Comparison of ENCODE assay signal across 8 cellular contexts in the genomic region with DNA sequence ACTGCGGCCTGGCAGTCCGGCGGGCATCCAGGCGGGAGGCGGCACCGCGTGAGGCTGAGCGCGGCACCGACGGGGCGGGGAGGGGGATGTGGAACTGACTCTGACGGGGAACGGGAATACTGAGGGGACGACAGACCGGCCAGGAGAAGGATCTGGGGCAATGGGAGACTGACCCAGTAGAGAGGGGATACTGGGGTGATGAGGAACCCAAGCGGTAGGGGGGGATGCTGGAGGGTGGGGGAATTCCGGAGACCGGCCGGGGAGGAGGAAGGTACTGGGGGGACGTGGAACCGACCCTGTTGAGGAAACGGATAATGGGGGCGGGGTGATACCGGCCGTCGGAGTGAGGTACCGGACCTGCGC. TPM values are rescaled to one million over a fixed set of nuclear protein-coding genes. Genes with fewer than 3 reads are reported as not detected.
DNase-seq lines count a peak whose midpoint lies in the region; ATAC-seq and TF ChIP-seq lines count a peak whose summit lies in the region.

No MANE protein-coding gene starts in this region.

- POLR2A ChIA-PET in SK-N-SH (lab: Yijun Ruan, JAX) = interaction anchor here (0.9 to 1.3 kb wide), 2 partner anchors 19 to 344 kb away, joined by 4 to 6 read pairs; a partner anchor contains a TSS
- POLR2A ChIA-PET in IMR-90 (lab: Charles Lee; ENCODE audit: unreplicated experiment) = no interaction called here

- 0% methylated on average over 19 of the region's 29 CpGs for WGBS in SK-N-SH (ENCODE audit: low lambda C conversion rate)
- 0% methylated on average over 1 of the region's 29 CpGs; no CpG with 5 or more reads in 1 of the 2 experiments for WGBS in IMR-90 (ENCODE audit: extremely low coverage in 2 of 2, insufficient read length in 1 of 2), 2 experiments
- 0 to 1% (median 0%) methylated on average over 22 to 29 of the region's 29 CpGs for WGBS in psoas muscle, 3 donors

- TF ChIP-seq EP300 in SK-N-SH (IDR thresholded peaks at IDR 0.05; ENCODE audit: borderline replicate concordance in 1 of 2, low read depth in 1 of 2, low read length in 1 of 2) = no peak

- H2BK120ac ChIP-seq in IMR-90 (ENCODE audit: low read depth, low read length) = peak overlapping the region; percentile 59

- H2AK9ac ChIP-seq in IMR-90 (replicated peaks; ENCODE audit: low read depth, low read length, poor library complexity) = peak overlapping the region; percentile 99

- CTCF ChIA-PET in SK-N-SH (lab: Yijun Ruan, JAX) (interaction anchor here (0.6 to 2.6 kb wide), 4 partner anchors 11 to 121 kb away, joined by 3 to 13 read pairs (median 8); no protein-coding TSS in a partner anchor), IMR-90 (lab: Yijun Ruan, JAX) (no interaction called here)

- H3K4me1 ChIP-seq in SK-N-SH (ENCODE audit: control insufficient read depth in 1 of 2, insufficient read depth in 2 of 2, low read depth in 1 of 2, low read length in 1 of 2) (peaks cover 0 to 27% of the 10 kb centered on the region in 2 experiments; a peak in 2 of 4 replicates), IMR-90 (ENCODE audit: control insufficient read depth, insufficient read depth, low read length) (peaks cover 14% of the 10 kb centered on the region), psoas muscle (peaks cover 27% of the 10 kb centered on the region)

- peak overlapping the region; percentile 70 to 90; a peak in 3 of 4 replicates for H4K8ac ChIP-seq in IMR-90 (ENCODE audit: low read depth in 2 of 2, low read length in 2 of 2)

- no peaks in the 10 kb centered on the region for H3K27me3 Mint-ChIP-seq in activated T-helper 1 cell treated with anti-CD3 and anti-CD28 coated beads, Interleukin-12 subunit alpha, Interleukin-12 subunit beta, Interleukin-2, Interleukin-4 antibody, amounts not matched to agents 30 ng/mL and 10 ng/mL and 1 ng/mL, durations not matched to agents 14 hours and 24 hours and 36 hours (ENCODE audit: insufficient read depth)

- H3K27me3 ChIP-seq in SK-N-SH (ENCODE audit: insufficient read depth) (no peaks in the 10 kb centered on the region), IMR-90 (ENCODE audit: control insufficient read depth, insufficient read depth, low read length) (no peaks in the 10 kb centered on the region), psoas muscle (ENCODE audit: insufficient read depth in 3 of 3, low read length in 2 of 3) (no peaks in the 10 kb centered on the region)

- no peaks in the 10 kb centered on the region for H3K9me2 ChIP-seq in SK-N-SH

- H3K79me2 ChIP-seq in SK-N-SH (ENCODE audit: insufficient read depth) = peaks cover 72% of the 10 kb centered on the region

- H3K4me3 ChIP-seq in SK-N-SH (ENCODE audit: low read depth in 2 of 2, low read length in 1 of 2) (peak overlapping the region; percentile 88 to 94), IMR-90 (ENCODE audit: insufficient read depth, low read depth, low read length) (peak overlapping the region; percentile 79), psoas muscle (peak overlapping the region; percentile 99)

- H3K4ac ChIP-seq in IMR-90 (ENCODE audit: low read depth, low read length) = peak overlapping the region; percentile 92

- peak overlapping the region; percentile 92 for H3K14ac ChIP-seq in IMR-90 (replicated peaks; ENCODE audit: low read depth, low read length)

- peak overlapping the region; percentile 74 for H3K4me2 ChIP-seq in SK-N-SH
- H3K4me2 ChIP-seq in IMR-90 (ENCODE audit: low read depth, low read length) = peak overlapping the region; percentile 88

- dilution Hi-C loops in IMR-90 (cut with HindIII; ENCODE audit: low sequenced_read_pairs, unreplicated experiment) = no loop called here

- peak overlapping the region; percentile 24; the same call in 1 of the 2 replicates for H4K5ac ChIP-seq in IMR-90 (ENCODE audit: low read depth, low read length)

- peaks cover 11% of the 10 kb centered on the region for H3K9me1 ChIP-seq in IMR-90 (ENCODE audit: insufficient read depth, low read length)

- BruUV-seq in IMR-90 (replicated peaks; lab: Mats Ljungman, UMichigan) = no TSS peak

- peak overlapping the region; percentile 97 for H3K23ac ChIP-seq in IMR-90 (ENCODE audit: low read depth, low read length)

- H3K36me3 ChIP-seq in SK-N-SH (replicated peaks in 1 of 2; ENCODE audit: control insufficient read depth in 1 of 2, insufficient read depth in 2 of 2, low read length in 1 of 2) (peaks cover 10 to 16% of the 10 kb centered on the region in 2 experiments), IMR-90 (ENCODE audit: control insufficient read depth, insufficient read depth, low read length) (peaks cover 6% of the 10 kb centered on the region), psoas muscle (ENCODE audit: insufficient read depth in 1 of 2, low read depth in 1 of 2) (peaks cover 0 to 14% of the 10 kb centered on the region in 2 donors)

- peaks cover 15% of the 10 kb centered on the region for H3F3A ChIP-seq in SK-N-SH (replicated peaks; ENCODE audit: insufficient read depth)

- peaks cover 24% of the 10 kb centered on the region for H3K36me3 Mint-ChIP-seq in activated T-helper 1 cell treated with anti-CD3 and anti-CD28 coated beads, Interleukin-12 subunit alpha, Interleukin-12 subunit beta, Interleukin-2, Interleukin-4 antibody, amounts not matched to agents 30 ng/mL and 10 ng/mL and 1 ng/mL, durations not matched to agents 14 hours and 24 hours and 36 hours (ENCODE audit: low read depth)

- peak overlapping the region; percentile 70 for H3K56ac ChIP-seq in IMR-90 (ENCODE audit: extremely low read depth, insufficient read depth, low read length)

- peak overlapping the region; percentile 88 for H3K27ac Mint-ChIP-seq in activated T-helper 1 cell treated with anti-CD3 and anti-CD28 coated beads, Interleukin-12 subunit alpha, Interleukin-12 subunit beta, Interleukin-2, Interleukin-4 antibody, amounts not matched to agents 30 ng/mL and 10 ng/mL and 1 ng/mL, durations not matched to agents 14 hours and 24 hours and 36 hours

- TF ChIP-seq RAD21 in SK-N-SH (IDR thresholded peaks at IDR 0.05; ENCODE audit: low read length) (no peak), IMR-90 (IDR thresholded peaks at IDR 0.05; ENCODE audit: low read length) (no peak)

- peak; percentile 57 for TF ChIP-seq POLR2A in IMR-90 (IDR thresholded peaks at IDR 0.05; ENCODE audit: low read depth, low read length)

- peak overlapping the region; percentile 87 for H4K91ac ChIP-seq in IMR-90 (ENCODE audit: insufficient read depth, low read depth, low read length)

- H3K9me3 Mint-ChIP-seq in activated T-helper 1 cell treated with anti-CD3 and anti-CD28 coated beads, Interleukin-12 subunit alpha, Interleukin-12 subunit beta, Interleukin-2, Interleukin-4 antibody, amounts not matched to agents 30 ng/mL and 10 ng/mL and 1 ng/mL, durations not matched to agents 14 hours and 24 hours and 36 hours = no peaks in the 10 kb centered on the region

- peaks cover 25 to 68% of the 10 kb centered on the region in 2 experiments for H3K79me1 ChIP-seq in IMR-90 (ENCODE audit: low read depth in 1 of 2, low read length in 2 of 2)

- in situ Hi-C loops in IMR-90 (cut with MboI; ENCODE audit: low sequenced_read_pairs) = no loop called here

- H2BK5ac ChIP-seq in IMR-90 (ENCODE audit: low read depth, low read length, poor library complexity, severe bottlenecking) = peak overlapping the region; percentile 91

- H4K20me1 ChIP-seq in SK-N-SH (ENCODE audit: insufficient read depth) (peaks cover 17% of the 10 kb centered on the region; the same call in 1 of the 2 replicates), IMR-90 (ENCODE audit: insufficient read depth, low read length) (peaks cover 32% of the 10 kb centered on the region)

- H3K27ac ChIP-seq in SK-N-SH (ENCODE audit: low read depth in 2 of 2, low read length in 1 of 2) = peak overlapping the region; percentile 67 to 98
- peak overlapping the region; percentile 85 for H3K27ac ChIP-seq in IMR-90 (ENCODE audit: insufficient read depth, low read length)
- H3K27ac ChIP-seq in psoas muscle = peak overlapping the region; percentile 97

- H3K9ac ChIP-seq in SK-N-SH (peak overlapping the region; percentile 98), IMR-90 (ENCODE audit: low read depth, low read length) (peak overlapping the region; percentile 78)

- H2AFZ ChIP-seq in SK-N-SH (ENCODE audit: low read depth) (peak overlapping the region; percentile 69), IMR-90 (replicated peaks; ENCODE audit: low read length, poor library complexity) (peak overlapping the region; percentile 99)

- no peak; the same call in 2 of the 3 replicates for ATAC-seq in SK-N-SH treated with all-trans-retinoic acid at 6 μM for 48 hours
- ATAC-seq in IMR-90 (ENCODE audit: low read depth) = peak; percentile 36
- peak; percentile 30 for ATAC-seq in Right ventricle myocardium superior (ENCODE audit: poor library complexity)
- peak; percentile 11 to 33 (median 24) for ATAC-seq in psoas muscle

- H3K9me3 ChIP-seq in SK-N-SH (no peaks in the 10 kb centered on the region), IMR-90 (ENCODE audit: control insufficient read depth, insufficient read depth, low read length) (no peaks in the 10 kb centered on the region), psoas muscle (no peaks in the 10 kb centered on the region)

- H2AK5ac ChIP-seq in IMR-90 (ENCODE audit: low read depth, low read length) = peak overlapping the region; percentile 77

- intact Hi-C loops in IMR-90 (cut with micrococcal nuclease) (no loop called here), Right ventricle myocardium superior (cut with DNase I) (no loop called here), psoas muscle (cut with DNase I) (no loop called here)
- intact Hi-C loops in activated T-helper 1 cell treated with anti-CD3 and anti-CD28 coated beads, Interleukin-12 subunit alpha, Interleukin-12 subunit beta, Interleukin-2, Interleukin-4 antibody, amounts not matched to agents 30 ng/mL and 10 ng/mL and 1 ng/mL, durations not matched to agents 14 hours and 24 hours and 36 hours (cut with micrococcal nuclease) = loop anchor here (2.0 to 5.0 kb wide), 2 partner anchors 37 to 1497 kb away; no protein-coding TSS in a partner anchor

- peak; percentile 71 for DNase-seq in SK-N-SH
- no peak for DNase-seq in IMR-90
- peak; percentile 17 for DNase-seq in activated T-helper 1 cell treated with anti-CD3 and anti-CD28 coated beads, Interleukin-12 subunit alpha, Interleukin-12 subunit beta, Interleukin-2, Interleukin-4 antibody, amounts not matched to agents 30 ng/mL and 10 ng/mL and 1 ng/mL, durations not matched to agents 14 hours and 24 hours and 36 hours (ENCODE audit: low spot score)
- DNase-seq in Right ventricle myocardium superior = peak; percentile 66
- DNase-seq in psoas muscle = peak in 1 of 2 donors; percentile 35
- DNase-seq in NAMALWA (ENCODE audit: low spot score) = no peak
- DNase-seq in DMS79 (lab: John Stamatoyannopoulos, UW) = no peak

- H2BK20ac ChIP-seq in IMR-90 (ENCODE audit: low read depth, low read length) = peak overlapping the region; percentile 14; the same call in 1 of the 2 replicates

- peak overlapping the region; percentile 88 for H3K4me3 Mint-ChIP-seq in activated T-helper 1 cell treated with anti-CD3 and anti-CD28 coated beads, Interleukin-12 subunit alpha, Interleukin-12 subunit beta, Interleukin-2, Interleukin-4 antibody, amounts not matched to agents 30 ng/mL and 10 ng/mL and 1 ng/mL, durations not matched to agents 14 hours and 24 hours and 36 hours

- TF ChIP-seq CTCF in SK-N-SH (IDR thresholded peaks at IDR 0.05) (no peak), IMR-90 (conservative IDR thresholded peaks at IDR 0.05; ENCODE audit: low read depth, low read length) (no peak), psoas muscle (IDR thresholded peaks at IDR 0.05) (no peak)

- peaks cover 44% of the 10 kb centered on the region for H3K4me1 Mint-ChIP-seq in activated T-helper 1 cell treated with anti-CD3 and anti-CD28 coated beads, Interleukin-12 subunit alpha, Interleukin-12 subunit beta, Interleukin-2, Interleukin-4 antibody, amounts not matched to agents 30 ng/mL and 10 ng/mL and 1 ng/mL, durations not matched to agents 14 hours and 24 hours and 36 hours (ENCODE audit: low read depth)

- H3K18ac ChIP-seq in IMR-90 (ENCODE audit: low read depth, low read length) = peak overlapping the region; percentile 40; the same call in 1 of the 2 replicates

- H2BK15ac ChIP-seq in IMR-90 (ENCODE audit: low read depth, low read length) = 0 out of 3 replicates have a peak overlapping the region, but pooled peaks have one; percentile 20

RNA-seq across cellular contexts. Expression of a gene that starts 0.4 kb away (rescaled TPM):
- 16.5 and 20.2 TPM in 2 replicates for polyA plus RNA-seq in SK-N-SH (2012; rRNA removed)
- polyA plus RNA-seq in SK-N-SH (2012; cell fraction: cytosol; rRNA removed) = 14.7 and 16.7 TPM in 2 replicates
- 31.8 and 43.2 TPM in 2 replicates for polyA plus RNA-seq in SK-N-SH (2012; cell fraction: nucleus; rRNA removed)
- 25.1 and 27.5 TPM in 2 replicates for total RNA-seq in IMR-90 (2012; rRNA removed)
- polyA plus RNA-seq in IMR-90 (2012; rRNA removed) = 25.3 and 26.8 TPM in 2 replicates
- 12.5 and 13.1 TPM in 2 replicates for polyA plus RNA-seq in IMR-90 (2012; cell fraction: cytosol; rRNA removed)
- polyA plus RNA-seq in IMR-90 (2012; cell fraction: nucleus; rRNA removed; ENCODE audit: low replicate concordance) = 40.6 and 52.6 TPM in 2 replicates
- total RNA-seq in activated T-helper 1 cell treated with anti-CD3 and anti-CD28 coated beads, Interleukin-12 subunit alpha, Interleukin-12 subunit beta, Interleukin-2, Interleukin-4 antibody, amounts not matched to agents 30 ng/mL and 10 ng/mL and 1 ng/mL, durations not matched to agents 14 hours and 24 hours and 36 hours = 14.8 and 14.9 TPM in 2 replicates
- total RNA-seq in Right ventricle myocardium superior = 7.9 TPM
- total RNA-seq in psoas muscle = 1 to 10 TPM; 3.9 to 9.9 (median 8.0) TPM
- 10 to 100 TPM in 1 of 3 donors, 1 to 10 TPM in 2; 4.9 to 10.5 (median 9.9) TPM for polyA plus RNA-seq in psoas muscle

Comparison
In these comparisons a context has a peak if more than half of its experiments do, and no peak if none do; other contexts are left out.
1. DNase-seq: peak in SK-N-SH (single experiment), activated T-helper 1 cell treated with anti-CD3 and anti-CD28 coated beads, Interleukin-12 subunit alpha, Interleukin-12 subunit beta, Interleukin-2, Interleukin-4 antibody, amounts not matched to agents 30 ng/mL and 10 ng/mL and 1 ng/mL, durations not matched to agents 14 hours and 24 hours and 36 hours (single experiment) and Right ventricle myocardium superior (single experiment); none in IMR-90 (single experiment), NAMALWA (single experiment) and DMS79 (single experiment).
2. Peak in every context shown above with its lines, with median percentiles within 50 percentile points of each other: H3K27ac ChIP-seq and H3K4me3 ChIP-seq.